In genomic region chr7:73522081-73522818, GRCh38 we compare ENCODE assay signal across 8 cellular contexts. TPM values are rescaled to one million over a fixed set of nuclear protein-coding genes. Genes with fewer than 3 reads are reported as not detected.
DNase-seq lines count a peak whose midpoint lies in the region; ATAC-seq and TF ChIP-seq lines count a peak whose summit lies in the region.

Gene BAZ1B (minus strand): TSS chr7:73522293. CDS start chr7:73521933, 360 bp downstream.

- H3K4me2 ChIP-seq in DND-41 (ENCODE audit: insufficient read depth, low read length) (peak within 1 kb of the TSS; percentile 93), Karpas-422 (ENCODE audit: low read depth, low read length, poor library complexity, severe bottlenecking) (peak within 1 kb of the TSS; percentile 94)

- DNase-seq in DND-41: peak; percentile 98
- DNase-seq in Karpas-422: peak; percentile 99
- DNase-seq in RKO (ENCODE audit: low spot score): peak; percentile 98
- DNase-seq in activated T-helper 1 cell treated with Interleukin-2 at 50 U/mL for 16 hours (ENCODE audit: low read depth): peak; percentile 96
- peak; percentile 93 for DNase-seq in esophagus squamous epithelium (lab: John Stamatoyannopoulos, UW)
- DNase-seq in myocyte (ENCODE audit: low read depth): peak; percentile 100
- peak; percentile 95 to 97 for DNase-seq in stimulated activated CD8-positive, alpha-beta memory T cell treated with anti-CD3 and anti-CD28 coated beads, Interleukin-7, amount 100 ng/mL, for 48 hours (ENCODE audit: extremely low read depth in 1 of 2, low read depth in 1 of 2)

- ATAC-seq in DND-41 (ENCODE audit: insufficient read depth, low read depth) (peak; percentile 86), GM21825 (IDR thresholded peaks at IDR 0.05; ENCODE audit: unreplicated experiment) (peak; percentile 72)

- H4K20me1 ChIP-seq in DND-41 (ENCODE audit: insufficient read depth, low read length) (peaks cover 37% of the 10 kb centered on the region), Karpas-422 (ENCODE audit: insufficient read depth, low read depth, low read length) (peaks cover 26% of the 10 kb centered on the region)

- H3K4me3 ChIP-seq in DND-41 (ENCODE audit: low read depth in 1 of 2, low read length in 2 of 2) (peak within 1 kb of the TSS; percentile 62 to 75), Karpas-422 (ENCODE audit: low read length) (peak within 1 kb of the TSS; percentile 84), esophagus squamous epithelium (peak within 1 kb of the TSS; percentile 59 to 95 (median 85))

- H3K4me1 ChIP-seq in DND-41 (ENCODE audit: insufficient read depth, low read length): peaks cover 79% of the 10 kb centered on the region
- peaks cover 53% of the 10 kb centered on the region for H3K4me1 ChIP-seq in Karpas-422 (ENCODE audit: low read length)
- H3K4me1 ChIP-seq in esophagus squamous epithelium: peaks cover 21 to 60% (median 34%) of the 10 kb centered on the region in 3 donors

- H2AFZ ChIP-seq in DND-41 (ENCODE audit: low read depth, low read length): peak within 1 kb of the TSS; percentile 85
- peak within 1 kb of the TSS; percentile 35 for H2AFZ ChIP-seq in Karpas-422 (ENCODE audit: low read length)

- TF ChIP-seq CTCF in DND-41 (IDR thresholded peaks at IDR 0.05; ENCODE audit: borderline replicate concordance, extremely low read depth, low read length, poor library complexity, severe bottlenecking): no peak
- peak in 3 of 6 experiments; percentile 14 to 37 (median 30) for TF ChIP-seq CTCF in esophagus squamous epithelium (IDR thresholded peaks at IDR 0.05)

- H3K79me2 ChIP-seq in DND-41 (ENCODE audit: insufficient read depth, low read length): peaks cover 67% of the 10 kb centered on the region
- peaks cover 51% of the 10 kb centered on the region for H3K79me2 ChIP-seq in Karpas-422 (ENCODE audit: low read length)

- peak within 1 kb of the TSS; percentile 94 for H3K9ac ChIP-seq in DND-41 (ENCODE audit: low read depth, low read length)
- peak within 1 kb of the TSS; percentile 98 for H3K9ac ChIP-seq in Karpas-422 (ENCODE audit: low read length)

- no peaks in the 10 kb centered on the region for H3K9me2 ChIP-seq in Karpas-422 (replicated peaks; ENCODE audit: insufficient read depth, low read length)

- peaks cover 33% of the 10 kb centered on the region for H3K36me3 ChIP-seq in DND-41 (ENCODE audit: insufficient read depth, low read length)
- peaks cover 23% of the 10 kb centered on the region for H3K36me3 ChIP-seq in Karpas-422 (ENCODE audit: insufficient read depth, low read length)
- peaks cover 0 to 4% (median 0%) of the 10 kb centered on the region in 3 donors for H3K36me3 ChIP-seq in esophagus squamous epithelium

- peak in 2 of 4 donors; percentile 56 to 73 for TF ChIP-seq POLR2A in esophagus squamous epithelium (IDR thresholded peaks at IDR 0.05)

- peak within 1 kb of the TSS; percentile 96 for H3K27ac ChIP-seq in DND-41 (ENCODE audit: low read length)
- peak within 1 kb of the TSS; percentile 79 for H3K27ac ChIP-seq in Karpas-422 (ENCODE audit: low read length)
- peak within 1 kb of the TSS; percentile 92 to 99 (median 94) for H3K27ac ChIP-seq in esophagus squamous epithelium

- H3K9me3 ChIP-seq in DND-41 (ENCODE audit: insufficient read depth, low read length, severe bottlenecking) (no peaks in the 10 kb centered on the region), Karpas-422 (ENCODE audit: low read length) (no peaks in the 10 kb centered on the region), esophagus squamous epithelium (no peaks in the 10 kb centered on the region)

- intact Hi-C loops in esophagus squamous epithelium (cut with DNase I): loop anchor here (5.0 kb wide), 1 partner anchor 35 kb away; the partner anchor contains the start of gene BCL7B

- no peaks in the 10 kb centered on the region for H3K27me3 ChIP-seq in DND-41 (ENCODE audit: insufficient read depth, low read length, poor library complexity)
- H3K27me3 ChIP-seq in Karpas-422 (ENCODE audit: low read length): no peaks in the 10 kb centered on the region
- no peaks in the 10 kb centered on the region for H3K27me3 ChIP-seq in esophagus squamous epithelium

- WGBS in esophagus squamous epithelium, 2 donors: 1% methylated on average over 12 to 35 of the region's 76 CpGs

RNA-seq across cellular contexts. Expression of gene BAZ1B, which starts in this region (rescaled TPM):
- total RNA-seq in Karpas-422 (2014; rRNA removed; shearing (Covaris generic); ENCODE audit: low replicate concordance): 49.0 and 51.2 TPM in 2 replicates
- 10 to 100 TPM; 18.8 to 40.4 (median 27.4) TPM for total RNA-seq in esophagus squamous epithelium
- total RNA-seq in myocyte: 70.0 and 76.7 TPM in 2 replicates
- polyA plus RNA-seq in myocyte (2012): 32.9 TPM

Comparison
In these comparisons a context has a peak if more than half of its experiments do, and no peak if none do; other contexts are left out.
1. Peak in every context shown above with its lines: DNase-seq, ATAC-seq, H3K4me3 ChIP-seq and H3K27ac ChIP-seq.